10 cellular contexts compared by ENCODE assay signal in genomic region chr6:90461367-90461766, GRCh38.
"Had no signal": no experiment of that assay in that cellular context is flagged by ENCODE, and none has a peak within 500 bp of the region (broad histone marks: within the 10 kb centered on the region; RNA-seq: fewer than 3 reads in every experiment).

No MANE protein-coding gene starts in this region.

- ATAC-seq: foreskin keratinocyte, left cardiac atrium had no signal

- H3K9me3 Mint-ChIP-seq: nephron had no signal

- H3K4me3 Mint-ChIP-seq: nephron had no signal

- H3K27ac Mint-ChIP-seq: nephron had no signal

- H3K4me1 Mint-ChIP-seq: nephron had no signal

- DNase-seq: activated CD4-positive, alpha-beta T cell treated with anti-CD3 and anti-CD28 coated beads for 1 hour; activated effector memory CD4-positive, alpha-beta T cell treated with anti-CD3 and anti-CD28 coated beads, Interleukin-2, amount 50 U/mL, for 16 hours; adrenal gland; colonic mucosa; foreskin keratinocyte; left cardiac atrium; SIG-M5; stimulated activated CD4-positive, alpha-beta T cell treated with anti-CD3 and anti-CD28 coated beads, Interleukin-4, amount 100 ng/mL, for 24 hours; T-helper 9 cell had no signal
